8 cellular contexts compared by ENCODE assay signal in genomic region chr2:149598014-149598395, GRCh38. TPM values are rescaled to one million over a fixed set of nuclear protein-coding genes. Genes with fewer than 3 reads are reported as not detected.
DNase-seq lines count a peak whose midpoint lies in the region; ATAC-seq and TF ChIP-seq lines count a peak whose summit lies in the region.

No MANE protein-coding gene starts in this region.

- H2BK15ac ChIP-seq in mesendoderm (replicated peaks; ENCODE audit: low read depth): no peak overlapping the region

- peak; percentile 38 for DNase-seq in COR-L47 (lab: John Stamatoyannopoulos, UW)
- peak; percentile 33 for DNase-seq in astrocyte of the hippocampus (ENCODE audit: low read depth, low spot score)
- DNase-seq in naive thymus-derived CD8-positive, alpha-beta T cell: no peak
- DNase-seq in GF-D8 (lab: John Stamatoyannopoulos, UW): no peak
- DNase-seq in mesendoderm: no peak
- DNase-seq in nephron progenitor cell: no peak

- H3K27ac ChIP-seq in mesendoderm (ENCODE audit: low read depth, low read length): no peak overlapping the region

- ATAC-seq in HG02798 (IDR thresholded peaks at IDR 0.05; ENCODE audit: poor library complexity, unreplicated experiment) (peak; percentile 13), GM21390 (IDR thresholded peaks at IDR 0.05; ENCODE audit: unreplicated experiment) (no peak)
- peak in 1 of 2 donors; percentile 13 for ATAC-seq in naive thymus-derived CD8-positive, alpha-beta T cell

- peaks cover 2 to 27% (median 7%) of the 10 kb centered on the region in 5 donors for H3K27me3 Mint-ChIP-seq in naive thymus-derived CD8-positive, alpha-beta T cell
- peaks cover 8% of the 10 kb centered on the region for H3K27me3 Mint-ChIP-seq in nephron progenitor cell (ENCODE audit: low read depth, poor library complexity)

- H3K18ac ChIP-seq in mesendoderm (ENCODE audit: low read length): no peak overlapping the region

- no peak overlapping the region for H2BK120ac ChIP-seq in mesendoderm (ENCODE audit: low read depth, low read length)

- H3K36me3 Mint-ChIP-seq in naive thymus-derived CD8-positive, alpha-beta T cell: no peaks in the 10 kb centered on the region
- H3K36me3 Mint-ChIP-seq in nephron progenitor cell (ENCODE audit: low read depth): peaks cover 10% of the 10 kb centered on the region

- H3K4me1 ChIP-seq in mesendoderm (ENCODE audit: control insufficient read depth, low read depth, low read length): no peaks in the 10 kb centered on the region

- H3K4me3 Mint-ChIP-seq in naive thymus-derived CD8-positive, alpha-beta T cell: peak overlapping the region in 8 of 10 donors; percentile 2 to 57 (median 16)
- no peak overlapping the region for H3K4me3 Mint-ChIP-seq in nephron progenitor cell

- no peak overlapping the region for H3K56ac ChIP-seq in mesendoderm (ENCODE audit: low read length)

- no CpG with 5 or more reads among the region's 9 CpGs for WGBS in mesendoderm (ENCODE audit: extremely low coverage, insufficient coverage, low lambda C conversion rate)

- H4K5ac ChIP-seq in mesendoderm (ENCODE audit: low read length): no peak overlapping the region

- no peak overlapping the region for H4K8ac ChIP-seq in mesendoderm (ENCODE audit: low read depth, low read length)

- no peak overlapping the region for H3K4me3 ChIP-seq in mesendoderm (ENCODE audit: low read length)

- TF ChIP-seq CTCF in nephron progenitor cell (IDR thresholded peaks at IDR 0.05): no peak

- no peak overlapping the region for H3K4ac ChIP-seq in mesendoderm (ENCODE audit: low read depth, low read length)

- no peaks in the 10 kb centered on the region for H3K79me1 ChIP-seq in mesendoderm (ENCODE audit: low read length)

- no peak overlapping the region for H3K9ac ChIP-seq in mesendoderm (ENCODE audit: low read length)

- no peak overlapping the region for H2BK5ac ChIP-seq in mesendoderm (ENCODE audit: low read length)

- H3K79me2 ChIP-seq in mesendoderm (ENCODE audit: control insufficient read depth, insufficient read depth, low read length): no peaks in the 10 kb centered on the region

- no peaks in the 10 kb centered on the region for H3K9me3 Mint-ChIP-seq in naive thymus-derived CD8-positive, alpha-beta T cell
- peaks cover 22% of the 10 kb centered on the region for H3K9me3 Mint-ChIP-seq in nephron progenitor cell

- no peak overlapping the region for H2AK5ac ChIP-seq in mesendoderm (ENCODE audit: low read length)

- H3K4me2 ChIP-seq in mesendoderm (ENCODE audit: low read length): no peak overlapping the region

- H3K23ac ChIP-seq in mesendoderm (ENCODE audit: low read length): no peak overlapping the region

- peak overlapping the region in 8 of 10 donors; percentile 4 to 86 (median 62) for H3K27ac Mint-ChIP-seq in naive thymus-derived CD8-positive, alpha-beta T cell
- H3K27ac Mint-ChIP-seq in nephron progenitor cell: no peak overlapping the region

- peaks cover 8 to 20% (median 15%) of the 10 kb centered on the region in 4 donors for H3K4me1 Mint-ChIP-seq in naive thymus-derived CD8-positive, alpha-beta T cell
- peaks cover 9% of the 10 kb centered on the region for H3K4me1 Mint-ChIP-seq in nephron progenitor cell

- H3K36me3 ChIP-seq in mesendoderm (ENCODE audit: control insufficient read depth, insufficient read depth, low read length): no peaks in the 10 kb centered on the region

- H3K27me3 ChIP-seq in mesendoderm (ENCODE audit: insufficient read depth, low read length, poor library complexity): no peaks in the 10 kb centered on the region

- POLR2A ChIA-PET in naive thymus-derived CD8-positive, alpha-beta T cell (lab: Charles Lee): no interaction called here

RNA-seq across cellular contexts. Expression of gene MMADHC, which starts 10.4 kb away (rescaled TPM):
- total RNA-seq in naive thymus-derived CD8-positive, alpha-beta T cell: 10 to 100 TPM; 79.0 to 84.9 TPM
- 100 to 1,000 TPM in 2 of 3 donors, 10 to 100 TPM in 1; 90.2 to 119 (median 103) TPM for polyA plus RNA-seq in naive thymus-derived CD8-positive, alpha-beta T cell
- 109 TPM for polyA plus RNA-seq in mesendoderm (2013, experiment 1 of 2)
- polyA plus RNA-seq in mesendoderm (2013, experiment 2 of 2): 108 TPM

Comparison
In these comparisons a context has a peak if more than half of its experiments do, and no peak if none do; other contexts are left out.
1. DNase-seq: peak in COR-L47 (single experiment) and astrocyte of the hippocampus (single experiment); none in naive thymus-derived CD8-positive, alpha-beta T cell (0 of 10), GF-D8 (single experiment), mesendoderm (single experiment) and nephron progenitor cell (single experiment).